ENCODE assay signal across 7 cellular contexts in the genomic region with DNA sequence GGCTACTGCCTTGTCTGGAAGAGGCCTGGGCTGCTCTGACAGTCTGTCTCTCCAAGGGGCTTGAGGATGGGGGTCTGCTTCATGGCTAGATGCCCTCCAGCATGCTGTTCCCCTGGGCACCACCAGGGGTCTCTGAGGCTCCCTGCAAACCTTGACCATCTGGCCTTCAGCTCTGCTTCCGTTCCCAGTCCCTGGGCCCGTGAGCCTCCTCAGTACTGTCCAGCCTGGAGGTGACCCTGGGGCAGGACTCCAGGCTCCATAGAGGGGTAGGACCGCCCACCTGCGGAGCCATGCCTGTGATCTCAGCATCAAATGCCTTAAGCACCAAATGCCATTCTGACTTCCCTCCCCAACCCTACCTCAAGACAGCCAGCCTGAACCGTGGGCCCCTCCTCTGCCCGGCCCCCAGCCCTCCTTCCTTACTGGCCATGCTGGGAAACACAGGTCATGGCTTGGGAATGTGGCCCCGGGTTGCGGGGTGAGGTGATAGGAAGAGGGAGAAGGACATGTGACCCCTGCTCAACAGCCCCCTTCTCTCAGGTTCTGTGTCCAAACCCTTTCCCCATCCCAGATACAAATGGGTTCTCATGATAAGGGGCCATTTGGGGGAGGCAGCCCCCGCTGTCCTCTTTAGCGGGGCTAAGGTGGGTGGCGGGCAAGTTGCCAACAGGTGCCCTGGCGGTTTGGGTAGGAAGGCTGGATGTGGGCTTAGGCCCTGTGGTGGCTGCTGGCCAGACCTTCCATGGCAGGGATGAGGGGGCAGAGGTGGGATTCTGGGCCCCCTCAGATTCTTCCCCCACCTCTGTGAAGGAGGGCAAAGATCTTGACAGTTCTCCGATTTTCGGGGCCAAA. TPM values are rescaled to one million over a fixed set of nuclear protein-coding genes. Genes with fewer than 3 reads are reported as not detected.
A peak's percentile ranks its signal among the peaks of the same experiment; 100 is the strongest.
DNase-seq lines count a peak whose midpoint lies in the region; ATAC-seq and TF ChIP-seq lines count a peak whose summit lies in the region.

No MANE protein-coding gene starts in this region.

- intact Hi-C loops in activated CD8-positive, alpha-beta T cell treated with anti-CD3 and anti-CD28 coated beads for 36 hours (cut with micrococcal nuclease): no loop called here
- intact Hi-C loops in esophagus muscularis mucosa (cut with DNase I): no loop called here

- peaks cover 24% of the 10 kb centered on the region for H3K4me1 ChIP-seq in GM23338 (ENCODE audit: insufficient read depth)
- peaks cover 28 to 100% (median 92%) of the 10 kb centered on the region in 4 donors for H3K4me1 ChIP-seq in esophagus muscularis mucosa

- H3K36me3 Mint-ChIP-seq in GM23338 (ENCODE audit: low read depth): peaks cover 11% of the 10 kb centered on the region
- H3K36me3 Mint-ChIP-seq in activated CD8-positive, alpha-beta T cell treated with anti-CD3 and anti-CD28 coated beads for 36 hours (ENCODE audit: low read depth): no peaks in the 10 kb centered on the region
- peaks cover 0 to 12% (median 4%) of the 10 kb centered on the region in 3 donors for H3K36me3 Mint-ChIP-seq in naive thymus-derived CD8-positive, alpha-beta T cell

- peaks cover 18% of the 10 kb centered on the region for H3K27me3 Mint-ChIP-seq in GM23338 (ENCODE audit: insufficient read depth, low read depth, poor library complexity)
- H3K27me3 Mint-ChIP-seq in activated CD8-positive, alpha-beta T cell treated with anti-CD3 and anti-CD28 coated beads for 36 hours: no peaks in the 10 kb centered on the region
- no peaks in the 10 kb centered on the region for H3K27me3 Mint-ChIP-seq in naive thymus-derived CD8-positive, alpha-beta T cell

- POLR2A ChIA-PET in GM10248 (lab: Yijun Ruan, JAX): no interaction called here
- POLR2A ChIA-PET in activated CD8-positive, alpha-beta T cell treated with anti-CD3 and anti-CD28 coated beads for 36 hours (lab: Charles Lee): interaction anchor here (2.0 kb wide), 1 partner anchor 10 kb away, joined by 8 read pairs; no protein-coding TSS in a partner anchor
- POLR2A ChIA-PET in naive thymus-derived CD8-positive, alpha-beta T cell (lab: Charles Lee): no interaction called here

- peak overlapping the region; percentile 69 for H3K4me2 ChIP-seq in GM23338

- peak; percentile 63 for ATAC-seq in GM23338
- peak; percentile 50 for ATAC-seq in activated CD8-positive, alpha-beta T cell treated with anti-CD3 and anti-CD28 coated beads for 36 hours
- peak; percentile 44 to 67 for ATAC-seq in naive thymus-derived CD8-positive, alpha-beta T cell

- TF ChIP-seq CTCF in GM10248 (IDR thresholded peaks at IDR 0.05; ENCODE audit: control extremely low read depth, extremely low read depth, low read depth, missing control alignments): peak; percentile 83
- peak; percentile 69 to 91 for TF ChIP-seq CTCF in GM23338 (conservative IDR thresholded peaks at IDR 0.05; ENCODE audit: low read depth in 2 of 2)
- TF ChIP-seq CTCF in NB4 (IDR thresholded peaks at IDR 0.05; ENCODE audit: low read depth, low read length): peak; percentile 98
- TF ChIP-seq CTCF in activated CD8-positive, alpha-beta T cell treated with anti-CD3 and anti-CD28 coated beads for 36 hours (IDR thresholded peaks at IDR 0.05): peak; percentile 84
- TF ChIP-seq CTCF in esophagus muscularis mucosa (IDR thresholded peaks at IDR 0.05): peak; percentile 91 to 96 (median 92)

- CTCF ChIA-PET in GM10248 (lab: Yijun Ruan, JAX): interaction anchor here (0.6 to 9.6 kb wide), 20 partner anchors 9 to 183 kb away, joined by 3 to 115 read pairs (median 3); a partner anchor contains a TSS
- CTCF ChIA-PET in activated CD8-positive, alpha-beta T cell treated with anti-CD3 and anti-CD28 coated beads for 36 hours (lab: Charles Lee): interaction anchor here (0.9 to 4.9 kb wide), 14 partner anchors 11 to 137 kb away, joined by 3 to 38 read pairs (median 4); no protein-coding TSS in a partner anchor

- no peak overlapping the region for H3K27ac Mint-ChIP-seq in GM23338
- H3K27ac Mint-ChIP-seq in activated CD8-positive, alpha-beta T cell treated with anti-CD3 and anti-CD28 coated beads for 36 hours: peak overlapping the region; percentile 25
- no peak overlapping the region for H3K27ac Mint-ChIP-seq in naive thymus-derived CD8-positive, alpha-beta T cell

- DNase-seq in GM10248 (ENCODE audit: extremely low spot score): peak; percentile 86
- peak; percentile 88 for DNase-seq in GM23338 (ENCODE audit: low spot score)
- DNase-seq in NB4 (ENCODE audit: low read depth): peak; percentile 77
- peak; percentile 62 for DNase-seq in activated CD8-positive, alpha-beta T cell treated with anti-CD3 and anti-CD28 coated beads for 36 hours
- DNase-seq in esophagus muscularis mucosa (ENCODE audit: extremely low spot score): no peak
- DNase-seq in naive thymus-derived CD8-positive, alpha-beta T cell: peak in 4 of 10 donors; percentile 19 to 40 (median 30)
- no peak for DNase-seq in NCI-H187 (lab: John Stamatoyannopoulos, UW)

- H3K9me3 ChIP-seq in esophagus muscularis mucosa: no peaks in the 10 kb centered on the region

- peaks cover 38% of the 10 kb centered on the region for H3K4me1 Mint-ChIP-seq in GM23338
- H3K4me1 Mint-ChIP-seq in activated CD8-positive, alpha-beta T cell treated with anti-CD3 and anti-CD28 coated beads for 36 hours (ENCODE audit: low read depth): peaks cover 14% of the 10 kb centered on the region
- peaks cover 6 to 23% (median 12%) of the 10 kb centered on the region in 4 donors for H3K4me1 Mint-ChIP-seq in naive thymus-derived CD8-positive, alpha-beta T cell

- TF ChIP-seq POLR2A in NB4 (IDR thresholded peaks at IDR 0.05; ENCODE audit: extremely low read depth, insufficient read length) (no peak), esophagus muscularis mucosa (IDR thresholded peaks at IDR 0.05; ENCODE audit: low read depth) (no peak)

- H3K27ac ChIP-seq in GM23338 (ENCODE audit: low read depth): no peak overlapping the region
- H3K27ac ChIP-seq in esophagus muscularis mucosa (replicated peaks in 1 of 4): peak overlapping the region; percentile 94 to 99 (median 96)

- H3K9me2 ChIP-seq in GM23338 (ENCODE audit: insufficient read depth): no peaks in the 10 kb centered on the region

- peak overlapping the region; percentile 55; the same call in 1 of the 3 replicates for H3K4me3 Mint-ChIP-seq in GM23338
- no peak overlapping the region for H3K4me3 Mint-ChIP-seq in activated CD8-positive, alpha-beta T cell treated with anti-CD3 and anti-CD28 coated beads for 36 hours
- no peak overlapping the region for H3K4me3 Mint-ChIP-seq in naive thymus-derived CD8-positive, alpha-beta T cell

- H3K36me3 ChIP-seq in GM23338 (ENCODE audit: insufficient read depth): no peaks in the 10 kb centered on the region
- peaks cover 9 to 26% (median 19%) of the 10 kb centered on the region in 4 donors for H3K36me3 ChIP-seq in esophagus muscularis mucosa

- peaks cover 4% of the 10 kb centered on the region; the same call in 1 of the 2 replicates for H3F3A ChIP-seq in GM23338 (replicated peaks; ENCODE audit: low read depth)

- no peak overlapping the region for H3K4me3 ChIP-seq in GM23338
- no peak overlapping the region for H3K4me3 ChIP-seq in NB4 (ENCODE audit: low read depth, low read length)
- H3K4me3 ChIP-seq in esophagus muscularis mucosa: peak overlapping the region; percentile 31 to 49 (median 40)

- TF ChIP-seq EP300 in esophagus muscularis mucosa (IDR thresholded peaks at IDR 0.05): no peak

- no peak overlapping the region for H2AFZ ChIP-seq in GM23338

- WGBS in esophagus muscularis mucosa: 21% methylated on average over 5 of the region's 14 CpGs

- no peaks in the 10 kb centered on the region for H4K20me1 ChIP-seq in GM23338 (replicated peaks; ENCODE audit: insufficient read depth)

- H3K9me3 Mint-ChIP-seq in GM23338: no peaks in the 10 kb centered on the region
- H3K9me3 Mint-ChIP-seq in activated CD8-positive, alpha-beta T cell treated with anti-CD3 and anti-CD28 coated beads for 36 hours: no peaks in the 10 kb centered on the region
- no peaks in the 10 kb centered on the region for H3K9me3 Mint-ChIP-seq in naive thymus-derived CD8-positive, alpha-beta T cell

- H3K79me2 ChIP-seq in GM23338 (replicated peaks; ENCODE audit: insufficient read depth): no peaks in the 10 kb centered on the region

- H3K27me3 ChIP-seq in GM23338 (ENCODE audit: insufficient read depth): no peaks in the 10 kb centered on the region
- H3K27me3 ChIP-seq in esophagus muscularis mucosa: peaks cover 0 to 6% (median 0%) of the 10 kb centered on the region in 4 donors

TF ChIP-seq in GM23338, 12 proteins besides CTCF, POLR2A, EP300 and RAD21 (continues in another document):
- TF ChIP-seq CREB1 (CRISPR knock-in tag; IDR thresholded peaks at IDR 0.05; ENCODE audit: low read depth): no peak

RNA-seq across cellular contexts. Expression of gene SPEG, which starts 25.0 kb away (rescaled TPM):
- 32.4 and 32.6 TPM in 2 replicates for total RNA-seq in GM23338 (2014; rRNA removed; shearing (Covaris generic))
- 12.6 and 12.9 TPM in 2 replicates for polyA plus RNA-seq in GM23338 (2016; fragmentation: Nextera tagmentation; extraction: Ambion mirVana)
- 1 to 10 TPM; 2.1 to 2.3 TPM for total RNA-seq in activated CD8-positive, alpha-beta T cell treated with anti-CD3 and anti-CD28 coated beads for 36 hours
- total RNA-seq in esophagus muscularis mucosa: 100 to 1,000 TPM; 115 to 251 (median 180) TPM
- 10 to 100 TPM; 20.3 to 22.5 TPM for total RNA-seq in naive thymus-derived CD8-positive, alpha-beta T cell
- 1 to 10 TPM; 1.6 to 3.0 (median 2.7) TPM for polyA plus RNA-seq in naive thymus-derived CD8-positive, alpha-beta T cell

RNA-seq across cellular contexts. Expression of gene GMPPA, which starts 39.0 kb away (rescaled TPM):
- total RNA-seq in GM23338 (2014; rRNA removed; shearing (Covaris generic)): 33.8 and 37.3 TPM in 2 replicates
- polyA plus RNA-seq in GM23338 (2016; fragmentation: Nextera tagmentation; extraction: Ambion mirVana): 25.2 and 27.0 TPM in 2 replicates
- 10 to 100 TPM; 32.4 to 34.2 TPM for total RNA-seq in activated CD8-positive, alpha-beta T cell treated with anti-CD3 and anti-CD28 coated beads for 36 hours
- total RNA-seq in esophagus muscularis mucosa: 10 to 100 TPM; 16.2 to 32.6 (median 19.9) TPM
- 10 to 100 TPM; 22.5 to 26.9 TPM for total RNA-seq in naive thymus-derived CD8-positive, alpha-beta T cell
- polyA plus RNA-seq in naive thymus-derived CD8-positive, alpha-beta T cell: 10 to 100 TPM; 12.1 to 22.0 (median 17.0) TPM

RNA-seq across cellular contexts. Expression of gene DES, which starts 41.5 kb away (rescaled TPM):
- 2.0 and 6.1 TPM in 2 replicates for total RNA-seq in GM23338 (2014; rRNA removed; shearing (Covaris generic))
- polyA plus RNA-seq in GM23338 (2016; fragmentation: Nextera tagmentation; extraction: Ambion mirVana): 1.0 and 1.3 TPM in 2 replicates
- total RNA-seq in activated CD8-positive, alpha-beta T cell treated with anti-CD3 and anti-CD28 coated beads for 36 hours: not detected
- total RNA-seq in esophagus muscularis mucosa: over 10,000 TPM; 19,781 to 23,770 (median 22,752) TPM
- total RNA-seq in naive thymus-derived CD8-positive, alpha-beta T cell: not detected
- not detected for polyA plus RNA-seq in naive thymus-derived CD8-positive, alpha-beta T cell

RNA-seq across cellular contexts. Expression of gene ASIC4, which starts 54.6 kb away (rescaled TPM):
- 3.6 TPM in 1 of 2 replicates, not detected in the other for total RNA-seq in GM23338 (2014; rRNA removed; shearing (Covaris generic))
- polyA plus RNA-seq in GM23338 (2016; fragmentation: Nextera tagmentation; extraction: Ambion mirVana): 0.13 and 0.40 TPM in 2 replicates
- total RNA-seq in activated CD8-positive, alpha-beta T cell treated with anti-CD3 and anti-CD28 coated beads for 36 hours: not detected
- not detected for total RNA-seq in esophagus muscularis mucosa
- under 1 TPM; 0.21 to 0.30 TPM for total RNA-seq in naive thymus-derived CD8-positive, alpha-beta T cell
- not detected for polyA plus RNA-seq in naive thymus-derived CD8-positive, alpha-beta T cell

Comparison
In these comparisons a context has a peak if more than half of its experiments do, and no peak if none do; other contexts are left out.
1. DNase-seq: peak in GM10248 (single experiment), GM23338 (single experiment), NB4 (single experiment) and activated CD8-positive, alpha-beta T cell treated with anti-CD3 and anti-CD28 coated beads for 36 hours (single experiment); none in esophagus muscularis mucosa (single experiment) and NCI-H187 (0 of 2).
2. H3K4me3 ChIP-seq: peak in esophagus muscularis mucosa (4 of 4); none in GM23338 (single experiment) and NB4 (single experiment).
3. RNA of gene SPEG, which starts 25.0 kb away (total RNA-seq): 115 to 251 TPM in esophagus muscularis mucosa, 32.4 to 32.6 TPM in GM23338 and 20.3 to 22.5 TPM in naive thymus-derived CD8-positive, alpha-beta T cell; 2.1 to 2.3 TPM in activated CD8-positive, alpha-beta T cell treated with anti-CD3 and anti-CD28 coated beads for 36 hours; every median in the first group is over 4 times any median in the second.
4. RNA of gene DES, which starts 41.5 kb away (total RNA-seq): 19,781 to 23,770 TPM in esophagus muscularis mucosa; 2.0 to 6.1 TPM in GM23338, not detected in activated CD8-positive, alpha-beta T cell treated with anti-CD3 and anti-CD28 coated beads for 36 hours and not detected in naive thymus-derived CD8-positive, alpha-beta T cell; every median in the first group is over 1,000 times any median in the second.
5. Peak in every context shown above with its lines, with median percentiles within 50 percentile points of each other: CTCF ChIP-seq and ATAC-seq.